Comparison of ENCODE assay signal across 8 cellular contexts in the genomic region with DNA sequence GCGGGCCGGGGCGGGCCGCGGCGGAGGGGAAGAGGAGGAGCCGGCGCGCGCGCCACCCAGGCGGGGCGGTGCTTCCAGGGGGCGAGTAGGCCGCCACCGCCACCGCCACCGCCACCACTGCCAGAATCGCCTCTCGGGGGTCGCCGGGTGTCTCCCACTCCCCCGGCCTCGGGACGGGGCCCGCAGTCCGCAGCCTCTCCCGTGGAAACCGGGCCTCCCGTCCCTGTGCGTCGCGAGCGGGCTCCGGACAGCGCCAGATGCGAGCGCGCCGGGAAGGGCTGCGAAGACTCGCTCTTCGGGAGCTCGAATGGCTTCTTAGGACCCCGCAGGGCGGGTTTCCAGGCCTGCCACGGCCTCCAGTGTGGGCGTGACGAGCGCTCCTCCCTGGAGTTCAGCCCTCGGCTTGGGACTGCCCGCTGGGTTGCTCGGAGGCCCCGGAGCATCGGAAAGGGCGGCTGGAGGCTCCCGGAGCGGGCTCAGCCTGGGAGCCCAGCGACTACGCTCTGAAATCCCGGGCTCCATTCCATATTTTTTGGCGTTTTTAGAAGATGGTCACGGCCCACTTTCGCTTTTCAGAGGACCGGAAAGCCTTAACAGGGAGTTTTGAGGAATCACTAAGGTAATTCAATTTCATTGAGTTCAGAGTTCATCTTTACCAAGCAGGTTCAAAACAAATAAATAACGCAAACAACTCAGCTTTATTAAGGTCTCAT. TPM values are rescaled to one million over a fixed set of nuclear protein-coding genes. Genes with fewer than 3 reads are reported as not detected.
DNase-seq lines count a peak whose midpoint lies in the region; ATAC-seq lines count a peak whose summit lies in the region.

No MANE protein-coding gene starts in this region.

- peak; percentile 76 for ATAC-seq in GM21360 (IDR thresholded peaks at IDR 0.05; ENCODE audit: unreplicated experiment)
- ATAC-seq in activated CD8-positive, alpha-beta memory T cell treated with anti-CD3 and anti-CD28 coated beads, Interleukin-2, amount 10 ng/mL, durations not matched to agents 7 days and 5 days: peak; percentile 87

- WGBS in mesenchymal stem cell: under 1% methylated on average over 47 of the region's 66 CpGs

- H3K4me2 ChIP-seq in mesenchymal stem cell (ENCODE audit: low read length, poor library complexity, severe bottlenecking): peak overlapping the region; percentile 73

- H3K23ac ChIP-seq in mesenchymal stem cell (ENCODE audit: low read length in 2 of 2): peak overlapping the region in 1 of 2 experiments; percentile 72

- H2AK5ac ChIP-seq in mesenchymal stem cell (ENCODE audit: low read length, severe bottlenecking): no peak overlapping the region

- no peaks in the 10 kb centered on the region for H3K9me3 ChIP-seq in endocrine pancreas (ENCODE audit: control insufficient read depth, low read length)
- no peaks in the 10 kb centered on the region for H3K9me3 ChIP-seq in mesenchymal stem cell (ENCODE audit: control insufficient read depth, low read length)

- no peaks in the 10 kb centered on the region for H3K27me3 ChIP-seq in endocrine pancreas (ENCODE audit: control insufficient read depth, insufficient read depth, low read length)
- H3K27me3 ChIP-seq in mesenchymal stem cell (ENCODE audit: control insufficient read depth in 1 of 2, insufficient read depth in 1 of 2, low read length in 2 of 2): no peaks in the 10 kb centered on the region

- no peaks in the 10 kb centered on the region for H3K27me3 Mint-ChIP-seq in activated CD8-positive, alpha-beta memory T cell treated with anti-CD3 and anti-CD28 coated beads, Interleukin-2, amount 10 ng/mL, durations not matched to agents 7 days and 5 days

- H2BK12ac ChIP-seq in mesenchymal stem cell (ENCODE audit: low read length in 2 of 2): peak overlapping the region in 1 of 2 experiments; percentile 86

- peak overlapping the region; percentile 85 for H3K4me3 Mint-ChIP-seq in activated CD8-positive, alpha-beta memory T cell treated with anti-CD3 and anti-CD28 coated beads, Interleukin-2, amount 10 ng/mL, durations not matched to agents 7 days and 5 days

- peak overlapping the region; percentile 65 for H3K9ac ChIP-seq in endocrine pancreas (ENCODE audit: control insufficient read depth, insufficient read depth, low read length)
- H3K9ac ChIP-seq in mesenchymal stem cell (ENCODE audit: low read length): peak overlapping the region; percentile 97

- peak overlapping the region; percentile 95 for H2AFZ ChIP-seq in mesenchymal stem cell (ENCODE audit: low read depth, low read length)

- peak overlapping the region; percentile 94 for H2BK120ac ChIP-seq in mesenchymal stem cell (ENCODE audit: low read depth, low read length)

- peak overlapping the region; percentile 100 for H2BK15ac ChIP-seq in mesenchymal stem cell (ENCODE audit: low read depth, poor library complexity, severe bottlenecking)

- peak overlapping the region; percentile 74 for H3K4me3 ChIP-seq in endocrine pancreas (ENCODE audit: control insufficient read depth, insufficient read depth, low read length)
- H3K4me3 ChIP-seq in mesenchymal stem cell (ENCODE audit: insufficient read depth in 1 of 2, low read depth in 1 of 2, low read length in 2 of 2): peak overlapping the region; percentile 98 to 99

- peak overlapping the region in 1 of 2 experiments; percentile 97 for H3K14ac ChIP-seq in mesenchymal stem cell (ENCODE audit: low read length in 2 of 2)

- peaks cover 31% of the 10 kb centered on the region for H3K36me3 Mint-ChIP-seq in activated CD8-positive, alpha-beta memory T cell treated with anti-CD3 and anti-CD28 coated beads, Interleukin-2, amount 10 ng/mL, durations not matched to agents 7 days and 5 days

- H4K8ac ChIP-seq in mesenchymal stem cell (ENCODE audit: low read length): peak overlapping the region; percentile 99

- H3K4me1 ChIP-seq in endocrine pancreas (ENCODE audit: control insufficient read depth, insufficient read depth, low read length) (no peaks in the 10 kb centered on the region), mesenchymal stem cell (ENCODE audit: control insufficient read depth, insufficient read depth, low read depth, low read length) (no peaks in the 10 kb centered on the region)

- H3K4ac ChIP-seq in mesenchymal stem cell (ENCODE audit: low read depth in 1 of 2, low read length in 2 of 2): peak overlapping the region; percentile 93 to 95

- peak overlapping the region; percentile 82 for H4K91ac ChIP-seq in mesenchymal stem cell (ENCODE audit: low read length)

- H3K36me3 ChIP-seq in endocrine pancreas (ENCODE audit: control insufficient read depth, insufficient read depth, low read length) (no peaks in the 10 kb centered on the region), mesenchymal stem cell (ENCODE audit: control insufficient read depth in 1 of 2, insufficient read depth in 2 of 2, low read depth in 1 of 2, low read length in 2 of 2) (peaks cover 0 to 6% of the 10 kb centered on the region in 2 experiments)

- H3K27ac ChIP-seq in mesenchymal stem cell (ENCODE audit: low read length, poor library complexity, severe bottlenecking): peak overlapping the region; percentile 81

- peak; percentile 100 for DNase-seq in COR-L47 (lab: John Stamatoyannopoulos, UW)
- DNase-seq in HT-29 (ENCODE audit: low spot score): peak; percentile 90
- DNase-seq in NOMO-1 treated with DMSO at 0.1 percent for 48 hours (lab: John Stamatoyannopoulos, UW; ENCODE audit: unreplicated experiment): peak; percentile 91
- peak; percentile 87 for DNase-seq in activated CD8-positive, alpha-beta memory T cell treated with anti-CD3 and anti-CD28 coated beads, Interleukin-2, amount 10 ng/mL, durations not matched to agents 7 days and 5 days
- peak; percentile 99 for DNase-seq in mesenchymal stem cell
- DNase-seq in stimulated activated CD8-positive, alpha-beta memory T cell treated with anti-CD3 and anti-CD28 coated beads, Interleukin-12 subunit alpha, Interleukin-12 subunit beta, amount 100 ng/mL, for 4 hours (ENCODE audit: low read depth): peak; percentile 70

- H3K18ac ChIP-seq in mesenchymal stem cell (ENCODE audit: low read depth in 1 of 2, low read length in 2 of 2): peak overlapping the region; percentile 99

- H3K27ac Mint-ChIP-seq in activated CD8-positive, alpha-beta memory T cell treated with anti-CD3 and anti-CD28 coated beads, Interleukin-2, amount 10 ng/mL, durations not matched to agents 7 days and 5 days: peak overlapping the region; percentile 84

- H2BK5ac ChIP-seq in mesenchymal stem cell (ENCODE audit: low read depth, low read length, poor library complexity, severe bottlenecking): peak overlapping the region; percentile 95

- peaks cover 36% of the 10 kb centered on the region for H3K4me1 Mint-ChIP-seq in activated CD8-positive, alpha-beta memory T cell treated with anti-CD3 and anti-CD28 coated beads, Interleukin-2, amount 10 ng/mL, durations not matched to agents 7 days and 5 days

- peaks cover 11% of the 10 kb centered on the region for H3K9me3 Mint-ChIP-seq in activated CD8-positive, alpha-beta memory T cell treated with anti-CD3 and anti-CD28 coated beads, Interleukin-2, amount 10 ng/mL, durations not matched to agents 7 days and 5 days (ENCODE audit: low read depth)

- peaks cover 7% of the 10 kb centered on the region for H3K79me1 ChIP-seq in mesenchymal stem cell (replicated peaks; ENCODE audit: low read length, poor library complexity, severe bottlenecking)

- CTCF ChIA-PET in activated CD8-positive, alpha-beta memory T cell treated with anti-CD3 and anti-CD28 coated beads, Interleukin-2, amount 10 ng/mL, durations not matched to agents 7 days and 5 days (lab: Charles Lee): interaction anchor here (1.0 to 1.4 kb wide), 3 partner anchors 28 to 72 kb away, joined by 3 to 4 read pairs (median 3); no protein-coding TSS in a partner anchor

RNA-seq across cellular contexts. Expression of a gene that starts 0.4 kb away (rescaled TPM):
- total RNA-seq in HT-29 (2014; rRNA removed; shearing (Covaris generic)): 24.1 and 31.3 TPM in 2 replicates
- total RNA-seq in activated CD8-positive, alpha-beta memory T cell treated with anti-CD3 and anti-CD28 coated beads, Interleukin-2, amount 10 ng/mL, durations not matched to agents 7 days and 5 days: 10 to 100 TPM; 34.6 to 48.4 TPM
- polyA plus RNA-seq in mesenchymal stem cell (2013, experiment 1 of 2): 27.4 TPM
- polyA plus RNA-seq in mesenchymal stem cell (2013, experiment 2 of 2): 28.3 TPM

RNA-seq across cellular contexts. Expression of a gene that starts 47.8 kb away (rescaled TPM):
- total RNA-seq in HT-29 (2014; rRNA removed; shearing (Covaris generic)): 0.05 and 0.36 TPM in 2 replicates
- total RNA-seq in activated CD8-positive, alpha-beta memory T cell treated with anti-CD3 and anti-CD28 coated beads, Interleukin-2, amount 10 ng/mL, durations not matched to agents 7 days and 5 days: 100 to 1,000 TPM; 118 to 143 TPM
- 0.28 TPM for polyA plus RNA-seq in mesenchymal stem cell (2013, experiment 1 of 2)
- polyA plus RNA-seq in mesenchymal stem cell (2013, experiment 2 of 2): 0.19 TPM

RNA-seq across cellular contexts. Expression of a gene that starts 54.9 kb away (rescaled TPM):
- 16.0 and 16.7 TPM in 2 replicates for total RNA-seq in HT-29 (2014; rRNA removed; shearing (Covaris generic))
- 10 to 100 TPM; 63.3 to 64.8 TPM for total RNA-seq in activated CD8-positive, alpha-beta memory T cell treated with anti-CD3 and anti-CD28 coated beads, Interleukin-2, amount 10 ng/mL, durations not matched to agents 7 days and 5 days
- 59.9 TPM for polyA plus RNA-seq in mesenchymal stem cell (2013, experiment 1 of 2)
- 59.3 TPM for polyA plus RNA-seq in mesenchymal stem cell (2013, experiment 2 of 2)

Comparison
In these comparisons a context has a peak if more than half of its experiments do, and no peak if none do; other contexts are left out.
1. Peak in every context shown above with its lines: DNase-seq, ATAC-seq, H3K4me3 ChIP-seq and H3K27ac ChIP-seq.
2. RNA of a gene that starts 47.8 kb away (total RNA-seq): 118 to 143 TPM in activated CD8-positive, alpha-beta memory T cell treated with anti-CD3 and anti-CD28 coated beads, Interleukin-2, amount 10 ng/mL, durations not matched to agents 7 days and 5 days; 0.05 to 0.36 TPM in HT-29; every median in the first group is over 10 times any median in the second.